Comparison of ENCODE assay signal across 20 cellular contexts in genomic region chr12:7221486-7221885, GRCh38. TPM values are rescaled to one million over a fixed set of nuclear protein-coding genes. Genes with fewer than 3 reads are reported as not detected.
DNase-seq lines count a peak whose midpoint lies in the region; ATAC-seq and TF ChIP-seq lines count a peak whose summit lies in the region.
"Had no signal": no experiment of that assay in that cellular context is flagged by ENCODE, and none has a peak within 500 bp of the region (broad histone marks: within the 10 kb centered on the region; RNA-seq: fewer than 3 reads in every experiment).

No MANE protein-coding gene starts in this region.

- H3K27me3 ChIP-seq in CD4-positive, CD25-positive, alpha-beta regulatory T cell (ENCODE audit: control insufficient read depth, insufficient read depth, low read length) = no peaks in the 10 kb centered on the region
- H3K27me3 ChIP-seq in IMR-90 (ENCODE audit: control insufficient read depth, insufficient read depth, low read length) = peaks cover 9% of the 10 kb centered on the region
- H3K27me3 ChIP-seq in PC-3 (ENCODE audit: low read length) = no peaks in the 10 kb centered on the region
- H3K27me3 ChIP-seq: BLaER1 treated with 17β-estradiol and CSF1 and Interleukin-3, amounts not matched to agents 10 nM and 100 nM had no signal

- no peaks in the 10 kb centered on the region for H3F3A ChIP-seq in PC-3 (ENCODE audit: low read length, unreplicated experiment)

- no peak overlapping the region for H2BK120ac ChIP-seq in IMR-90 (ENCODE audit: low read depth, low read length)

- H3K23ac ChIP-seq in IMR-90 (ENCODE audit: low read depth, low read length) = no peak overlapping the region

- H4K20me1 ChIP-seq in IMR-90 (ENCODE audit: insufficient read depth, low read length) (no peaks in the 10 kb centered on the region), PC-3 (ENCODE audit: low read length) (no peaks in the 10 kb centered on the region)
- H4K20me1 ChIP-seq: BLaER1 treated with 17β-estradiol and CSF1 and Interleukin-3, amounts not matched to agents 10 nM and 100 nM had no signal

- intact Hi-C loops in IMR-90 (cut with micrococcal nuclease) (loop anchor here (2.0 kb wide), 1 partner anchor 585 kb away; no protein-coding TSS in a partner anchor), PC-3 (cut with micrococcal nuclease) (no loop called here)

- H3K27me3 Mint-ChIP-seq in CD4-positive, CD25-positive, alpha-beta regulatory T cell = no peaks in the 10 kb centered on the region
- H3K27me3 Mint-ChIP-seq in glutamatergic neuron (ENCODE audit: unreplicated experiment) (no peaks in the 10 kb centered on the region), type B pancreatic cell (peaks cover 5% of the 10 kb centered on the region)
- H3K27me3 Mint-ChIP-seq: IgD-negative memory B cell had no signal

- H3K4me3 Mint-ChIP-seq in CD4-positive, CD25-positive, alpha-beta regulatory T cell = no peak overlapping the region
- H3K4me3 Mint-ChIP-seq in glutamatergic neuron (ENCODE audit: unreplicated experiment) (no peak overlapping the region), type B pancreatic cell (no peak overlapping the region)
- H3K4me3 Mint-ChIP-seq: B cell; CD8-positive, alpha-beta memory T cell; IgD-negative memory B cell had no signal

- no peak overlapping the region for H4K8ac ChIP-seq in IMR-90 (ENCODE audit: low read depth in 2 of 2, low read length in 2 of 2)

- H3K9me3 Mint-ChIP-seq in CD4-positive, CD25-positive, alpha-beta regulatory T cell = peaks cover 0 to 4% (median 0%) of the 10 kb centered on the region in 7 donors
- H3K9me3 Mint-ChIP-seq in glutamatergic neuron (ENCODE audit: unreplicated experiment) (no peaks in the 10 kb centered on the region), type B pancreatic cell (no peaks in the 10 kb centered on the region)
- H3K9me3 Mint-ChIP-seq: CD8-positive, alpha-beta memory T cell had no signal

- H3K27ac ChIP-seq in CD4-positive, CD25-positive, alpha-beta regulatory T cell (ENCODE audit: insufficient read depth, low read length, poor library complexity, severe bottlenecking) = no peak overlapping the region
- H3K27ac ChIP-seq in IMR-90 (ENCODE audit: insufficient read depth, low read length) (no peak overlapping the region), PC-3 (ENCODE audit: low read length) (no peak overlapping the region), epithelial cell of prostate (no peak overlapping the region)
- H3K27ac ChIP-seq: BLaER1 treated with 17β-estradiol and CSF1 and Interleukin-3, amounts not matched to agents 10 nM and 100 nM; GM23248 had no signal

- no peaks in the 10 kb centered on the region for H3K36me3 ChIP-seq in CD4-positive, CD25-positive, alpha-beta regulatory T cell (ENCODE audit: control insufficient read depth, insufficient read depth, low read length)
- H3K36me3 ChIP-seq in IMR-90 (ENCODE audit: control insufficient read depth, insufficient read depth, low read length) (no peaks in the 10 kb centered on the region), PC-3 (ENCODE audit: low read depth, low read length) (no peaks in the 10 kb centered on the region)
- H3K36me3 ChIP-seq: BLaER1 treated with 17β-estradiol and CSF1 and Interleukin-3, amounts not matched to agents 10 nM and 100 nM; HAP-1 had no signal

- H3K36me3 Mint-ChIP-seq in CD4-positive, CD25-positive, alpha-beta regulatory T cell = no peaks in the 10 kb centered on the region
- H3K36me3 Mint-ChIP-seq in glutamatergic neuron (ENCODE audit: unreplicated experiment) (no peaks in the 10 kb centered on the region), type B pancreatic cell (no peaks in the 10 kb centered on the region)
- H3K36me3 Mint-ChIP-seq: CD8-positive, alpha-beta memory T cell had no signal

- H3K79me2 ChIP-seq in PC-3 (ENCODE audit: low read length) = no peaks in the 10 kb centered on the region

- H2BK15ac ChIP-seq in IMR-90 (ENCODE audit: low read depth, low read length) = no peak overlapping the region

- H3K4me2 ChIP-seq in IMR-90 (ENCODE audit: low read depth, low read length) = no peak overlapping the region
- no peak overlapping the region for H3K4me2 ChIP-seq in PC-3 (ENCODE audit: low read length)
- H3K4me2 ChIP-seq: BLaER1 treated with 17β-estradiol and CSF1 and Interleukin-3, amounts not matched to agents 10 nM and 100 nM had no signal

- POLR2A ChIA-PET in IMR-90 (lab: Charles Lee; ENCODE audit: unreplicated experiment) = no interaction called here
- POLR2A ChIA-PET in PC-3 (lab: Charles Lee; ENCODE audit: unreplicated experiment) = no interaction called here

- ATAC-seq in CD4-positive, CD25-positive, alpha-beta regulatory T cell (ENCODE audit: low read depth in 2 of 2) = no peak
- ATAC-seq in IMR-90 (ENCODE audit: low read depth) (no peak), PC-3 (no peak)

- no peak for TF ChIP-seq POLR2A in IMR-90 (IDR thresholded peaks at IDR 0.05; ENCODE audit: low read depth, low read length)

- no peak for TF ChIP-seq RAD21 in IMR-90 (IDR thresholded peaks at IDR 0.05; ENCODE audit: low read length)

- CTCF ChIA-PET in IMR-90 (lab: Yijun Ruan, JAX) = no interaction called here
- CTCF ChIA-PET in PC-3 (lab: Charles Lee) = no interaction called here

- H4K91ac ChIP-seq in IMR-90 (ENCODE audit: insufficient read depth, low read depth, low read length) = no peak overlapping the region

- H2AFZ ChIP-seq in IMR-90 (replicated peaks; ENCODE audit: low read length, poor library complexity) = no peak overlapping the region
- H2AFZ ChIP-seq in PC-3 (ENCODE audit: low read length) = no peak overlapping the region
- H2AFZ ChIP-seq: GM23248 had no signal

- H2AK5ac ChIP-seq in IMR-90 (ENCODE audit: low read depth, low read length) = no peak overlapping the region

- no peaks in the 10 kb centered on the region for H3K79me1 ChIP-seq in IMR-90 (ENCODE audit: low read depth in 1 of 2, low read length in 2 of 2)

- no peaks in the 10 kb centered on the region for H3K4me1 ChIP-seq in CD4-positive, CD25-positive, alpha-beta regulatory T cell (ENCODE audit: control insufficient read depth, insufficient read depth, low read length, poor library complexity, severe bottlenecking)
- H3K4me1 ChIP-seq in IMR-90 (ENCODE audit: control insufficient read depth, insufficient read depth, low read length) (no peaks in the 10 kb centered on the region), PC-3 (ENCODE audit: insufficient read depth, low read length) (no peaks in the 10 kb centered on the region)
- H3K4me1 ChIP-seq: BLaER1 treated with 17β-estradiol and CSF1 and Interleukin-3, amounts not matched to agents 10 nM and 100 nM; HAP-1 had no signal

- no peaks in the 10 kb centered on the region for H3K4me1 Mint-ChIP-seq in CD4-positive, CD25-positive, alpha-beta regulatory T cell
- H3K4me1 Mint-ChIP-seq in glutamatergic neuron (ENCODE audit: low read depth, unreplicated experiment) = no peaks in the 10 kb centered on the region
- no peaks in the 10 kb centered on the region for H3K4me1 Mint-ChIP-seq in type B pancreatic cell (ENCODE audit: unreplicated experiment)
- H3K4me1 Mint-ChIP-seq: B cell; CD8-positive, alpha-beta memory T cell; IgD-negative memory B cell had no signal

- H2BK20ac ChIP-seq in IMR-90 (ENCODE audit: low read depth, low read length) = no peak overlapping the region

- no peak overlapping the region for H3K56ac ChIP-seq in IMR-90 (ENCODE audit: extremely low read depth, insufficient read depth, low read length)

- H2AK9ac ChIP-seq in IMR-90 (replicated peaks; ENCODE audit: low read depth, low read length, poor library complexity) = no peak overlapping the region

- dilution Hi-C loops in IMR-90 (cut with HindIII; ENCODE audit: low sequenced_read_pairs, unreplicated experiment) = no loop called here

- peak overlapping the region in 2 of 3 donors; percentile 12 to 38 for H3K27ac Mint-ChIP-seq in CD4-positive, CD25-positive, alpha-beta regulatory T cell
- H3K27ac Mint-ChIP-seq in glutamatergic neuron (ENCODE audit: unreplicated experiment) (no peak overlapping the region), type B pancreatic cell (no peak overlapping the region)
- H3K27ac Mint-ChIP-seq: B cell, IgD-negative memory B cell had no signal

- WGBS in IMR-90 (ENCODE audit: extremely low coverage in 2 of 2, insufficient read length in 1 of 2), 2 experiments = no CpG with 5 or more reads among the region's 1 CpG

- H3K9me3 ChIP-seq in CD4-positive, CD25-positive, alpha-beta regulatory T cell (ENCODE audit: control insufficient read depth in 2 of 2, low read length in 2 of 2) = no peaks in the 10 kb centered on the region
- no peaks in the 10 kb centered on the region for H3K9me3 ChIP-seq in IMR-90 (ENCODE audit: control insufficient read depth, insufficient read depth, low read length)
- H3K9me3 ChIP-seq in PC-3 (ENCODE audit: low read length) = no peaks in the 10 kb centered on the region
- H3K9me3 ChIP-seq: BLaER1 treated with 17β-estradiol and CSF1 and Interleukin-3, amounts not matched to agents 10 nM and 100 nM; HAP-1 had no signal

- no peak overlapping the region for H4K5ac ChIP-seq in IMR-90 (ENCODE audit: low read depth, low read length)

- H3K4ac ChIP-seq in IMR-90 (ENCODE audit: low read depth, low read length) = no peak overlapping the region

- no peak overlapping the region for H3K14ac ChIP-seq in IMR-90 (replicated peaks; ENCODE audit: low read depth, low read length)

- TF ChIP-seq CTCF in IMR-90 (conservative IDR thresholded peaks at IDR 0.05; ENCODE audit: low read depth, low read length) = no peak
- no peak for TF ChIP-seq CTCF in PC-3 (conservative IDR thresholded peaks at IDR 0.05; ENCODE audit: low read depth, low read length)
- TF ChIP-seq CTCF in glutamatergic neuron (IDR thresholded peaks at IDR 0.05; ENCODE audit: partially characterized antibody, unreplicated experiment) = no peak
- TF ChIP-seq CTCF in type B pancreatic cell (conservative IDR thresholded peaks at IDR 0.05) = no peak

- no peaks in the 10 kb centered on the region for H3K9me1 ChIP-seq in IMR-90 (ENCODE audit: insufficient read depth, low read length)

- H3K9ac ChIP-seq in IMR-90 (ENCODE audit: low read depth, low read length) = no peak overlapping the region
- H3K9ac ChIP-seq in PC-3 (ENCODE audit: low read length) = no peak overlapping the region
- H3K9ac ChIP-seq: BLaER1 treated with 17β-estradiol and CSF1 and Interleukin-3, amounts not matched to agents 10 nM and 100 nM; GM23248 had no signal

- in situ Hi-C loops in IMR-90 (cut with MboI; ENCODE audit: low sequenced_read_pairs) = loop anchor here (5.0 kb wide), 2 partner anchors 241 to 421 kb away; no protein-coding TSS in a partner anchor

- H3K18ac ChIP-seq in IMR-90 (ENCODE audit: low read depth, low read length) = no peak overlapping the region

- H3K4me3 ChIP-seq in CD4-positive, CD25-positive, alpha-beta regulatory T cell (ENCODE audit: low read depth, low read length) = no peak overlapping the region
- H3K4me3 ChIP-seq in IMR-90 (ENCODE audit: insufficient read depth, low read depth, low read length) = no peak overlapping the region
- no peak overlapping the region for H3K4me3 ChIP-seq in PC-3 (ENCODE audit: low read length)
- H3K4me3 ChIP-seq: BLaER1 treated with 17β-estradiol and CSF1 and Interleukin-3, amounts not matched to agents 10 nM and 100 nM; GM23248; HAP-1 had no signal

- no peak for DNase-seq in CD4-positive, CD25-positive, alpha-beta regulatory T cell
- DNase-seq in IMR-90 = peak; percentile 7
- peak; percentile 30 for DNase-seq in PC-3
- peak; percentile 24 for DNase-seq in epithelial cell of prostate (ENCODE audit: low read depth, low spot score)
- no peak for DNase-seq in glutamatergic neuron
- no peak for DNase-seq in OCI-M1 (lab: John Stamatoyannopoulos, UW)
- no peak for DNase-seq in NCI-H2029 (lab: John Stamatoyannopoulos, UW)
- no peak for DNase-seq in type B pancreatic cell (ENCODE audit: extremely low spot score, unreplicated experiment)
- DNase-seq: 8988T; CD8-positive, alpha-beta memory T cell; COR-L47; DMS 273 treated with DMSO at 0.1 percent for 48 hours; DMS53; DND-41; EL; GM23248 had no signal

- H2BK5ac ChIP-seq in IMR-90 (ENCODE audit: low read depth, low read length, poor library complexity, severe bottlenecking) = no peak overlapping the region

- no peaks in the 10 kb centered on the region for H3K9me2 ChIP-seq in PC-3 (replicated peaks; ENCODE audit: low read length)

- BruUV-seq in IMR-90 (replicated peaks; lab: Mats Ljungman, UMichigan) (no TSS peak), PC-3 (replicated peaks; lab: Mats Ljungman, UMichigan) (no TSS peak)

RNA-seq across cellular contexts. Expression of gene PEX5, which starts 32.0 kb away (rescaled TPM):
- total RNA-seq in CD4-positive, CD25-positive, alpha-beta regulatory T cell = 17.6 TPM
- polyA plus RNA-seq in CD4-positive, CD25-positive, alpha-beta regulatory T cell = 10 to 100 TPM; 10.3 to 16.2 (median 12.8) TPM
- 18.3 and 18.6 TPM in 2 replicates for total RNA-seq in IMR-90 (2012; rRNA removed)
- polyA plus RNA-seq in IMR-90 (2012; rRNA removed) = 13.6 and 14.4 TPM in 2 replicates
- polyA plus RNA-seq in IMR-90 (2012; cell fraction: cytosol; rRNA removed) = 11.5 and 15.3 TPM in 2 replicates
- 15.5 and 16.8 TPM in 2 replicates for polyA plus RNA-seq in IMR-90 (2012; cell fraction: nucleus; rRNA removed; ENCODE audit: low replicate concordance)
- total RNA-seq in PC-3 (2014; rRNA removed) = 19.4 and 20.0 TPM in 2 replicates
- 71.0 TPM for total RNA-seq in glutamatergic neuron (ENCODE audit: unreplicated experiment)
- 50.2 and 71.8 TPM in 2 replicates for total RNA-seq in type B pancreatic cell (ENCODE audit: low replicate concordance)

Comparison
In these comparisons a context has a peak if more than half of its experiments do, and no peak if none do; other contexts are left out.
1. DNase-seq: peak in IMR-90 (single experiment), PC-3 (single experiment) and epithelial cell of prostate (single experiment); none in CD4-positive, CD25-positive, alpha-beta regulatory T cell (0 of 3), glutamatergic neuron (single experiment), OCI-M1 (single experiment), NCI-H2029 (single experiment) and type B pancreatic cell (single experiment).
2. H3K27ac Mint-ChIP-seq: peak in CD4-positive, CD25-positive, alpha-beta regulatory T cell (2 of 3); none in glutamatergic neuron (single experiment) and type B pancreatic cell (single experiment).